In genomic region chr2:56505885-56506284, GRCh38 we compare ENCODE assay signal across 17 cellular contexts.
"Had no signal": no experiment of that assay in that cellular context is flagged by ENCODE, and none has a peak within 500 bp of the region (broad histone marks: within the 10 kb centered on the region; RNA-seq: fewer than 3 reads in every experiment).

No MANE protein-coding gene starts in this region.

- DNase-seq: activated CD4-positive, alpha-beta T cell treated with anti-CD3 and anti-CD28 coated beads for 36 hours; activated CD4-positive, alpha-beta T cell treated with anti-CD3 and anti-CD28 coated beads, Interleukin-2, amount 50 U/mL, for 48 hours; activated gamma-delta T cell; colonic mucosa; endodermal cell; foreskin melanocyte; glutamatergic neuron; hippocampal formation; islet precursor cell; left colon; lower lobe of right lung; midbrain; stimulated activated naive CD8-positive, alpha-beta T cell treated with anti-CD3 and anti-CD28 coated beads, Interleukin-15, Interleukin-2, amounts not matched to agents 100 U/mL and 50 U/mL, for 24 hours; substantia nigra; uterus had no signal

- H3K27me3 ChIP-seq: colonic mucosa, tibial nerve had no signal

- H3K4me1 ChIP-seq: colonic mucosa, lower lobe of right lung, tibial nerve, uterus had no signal

- H3K36me3 ChIP-seq: colonic mucosa, lower lobe of right lung, tibial nerve, uterus had no signal

- ATAC-seq: activated CD4-positive, alpha-beta T cell treated with anti-CD3 and anti-CD28 coated beads for 36 hours; left colon; stimulated activated naive CD8-positive, alpha-beta T cell treated with anti-CD3 and anti-CD28 coated beads, Interleukin-15, Interleukin-2, amounts not matched to agents 100 U/mL and 50 U/mL, for 24 hours had no signal

- H3K4me3 ChIP-seq: colonic mucosa, lower lobe of right lung, skin epidermis, tibial nerve, uterus had no signal

- H3K9me3 ChIP-seq: colonic mucosa, lower lobe of right lung, tibial nerve, uterus had no signal

- H3K27ac ChIP-seq: colonic mucosa, lower lobe of right lung, skin epidermis, tibial nerve, uterus had no signal
